ENCODE assay signal across 2 cellular contexts in genomic region chr12:53670966-53671365, GRCh38.
TF ChIP-seq lines count a peak whose summit lies in the region.

No MANE protein-coding gene starts in this region.

TF ChIP-seq in SK-N-SH, 30 proteins besides CTCF, POLR2A, EP300 and RAD21 (continued from another document):
- TF ChIP-seq, protein P1, sequence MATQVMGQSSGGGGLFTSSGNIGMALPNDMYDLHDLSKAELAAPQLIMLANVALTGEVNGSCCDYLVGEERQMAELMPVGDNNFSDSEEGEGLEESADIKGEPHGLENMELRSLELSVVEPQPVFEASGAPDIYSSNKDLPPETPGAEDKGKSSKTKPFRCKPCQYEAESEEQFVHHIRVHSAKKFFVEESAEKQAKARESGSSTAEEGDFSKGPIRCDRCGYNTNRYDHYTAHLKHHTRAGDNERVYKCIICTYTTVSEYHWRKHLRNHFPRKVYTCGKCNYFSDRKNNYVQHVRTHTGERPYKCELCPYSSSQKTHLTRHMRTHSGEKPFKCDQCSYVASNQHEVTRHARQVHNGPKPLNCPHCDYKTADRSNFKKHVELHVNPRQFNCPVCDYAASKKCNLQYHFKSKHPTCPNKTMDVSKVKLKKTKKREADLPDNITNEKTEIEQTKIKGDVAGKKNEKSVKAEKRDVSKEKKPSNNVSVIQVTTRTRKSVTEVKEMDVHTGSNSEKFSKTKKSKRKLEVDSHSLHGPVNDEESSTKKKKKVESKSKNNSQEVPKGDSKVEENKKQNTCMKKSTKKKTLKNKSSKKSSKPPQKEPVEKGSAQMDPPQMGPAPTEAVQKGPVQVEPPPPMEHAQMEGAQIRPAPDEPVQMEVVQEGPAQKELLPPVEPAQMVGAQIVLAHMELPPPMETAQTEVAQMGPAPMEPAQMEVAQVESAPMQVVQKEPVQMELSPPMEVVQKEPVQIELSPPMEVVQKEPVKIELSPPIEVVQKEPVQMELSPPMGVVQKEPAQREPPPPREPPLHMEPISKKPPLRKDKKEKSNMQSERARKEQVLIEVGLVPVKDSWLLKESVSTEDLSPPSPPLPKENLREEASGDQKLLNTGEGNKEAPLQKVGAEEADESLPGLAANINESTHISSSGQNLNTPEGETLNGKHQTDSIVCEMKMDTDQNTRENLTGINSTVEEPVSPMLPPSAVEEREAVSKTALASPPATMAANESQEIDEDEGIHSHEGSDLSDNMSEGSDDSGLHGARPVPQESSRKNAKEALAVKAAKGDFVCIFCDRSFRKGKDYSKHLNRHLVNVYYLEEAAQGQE (IDR thresholded peaks at IDR 0.05; ENCODE audit: low read depth, low read length), result no peak

TF ChIP-seq in SK-N-SH treated with all-trans-retinoic acid at 6 μM for 48 hours, 23 proteins besides CTCF, POLR2A, EP300 and RAD21 (continued from another document):
- no peak for TF ChIP-seq PATZ1 (CRISPR knock-in tag; IDR thresholded peaks at IDR 0.05; ENCODE audit: borderline replicate concordance)
- TF ChIP-seq SNAI2 (CRISPR knock-in tag; IDR thresholded peaks at IDR 0.05), result no peak
- no peak for TF ChIP-seq ESRRG (CRISPR knock-in tag; IDR thresholded peaks at IDR 0.05)
- TF ChIP-seq RARB (CRISPR knock-in tag; IDR thresholded peaks at IDR 0.05), result no peak
